In the genomic region with DNA sequence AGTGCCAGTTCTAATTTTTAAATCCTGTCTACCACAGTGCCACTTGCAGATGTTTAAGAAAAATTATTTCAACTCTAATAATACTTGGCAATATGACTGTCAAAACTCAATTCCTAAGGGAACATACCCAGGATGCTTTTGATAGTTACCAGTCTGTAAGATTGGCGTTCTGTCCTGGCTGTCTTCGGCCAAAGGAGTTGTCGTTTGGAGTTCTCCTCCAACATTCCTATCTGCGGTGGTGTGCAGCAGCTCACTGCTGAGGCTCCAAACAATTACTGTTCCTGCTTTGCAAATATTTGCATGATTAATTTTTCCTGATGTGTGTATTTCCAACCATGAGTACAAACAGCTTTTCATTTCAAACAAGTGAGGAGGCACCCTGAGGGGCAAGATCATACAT, we compare ENCODE assay signal across 24 cellular contexts.
A peak's percentile ranks its signal among the peaks of the same experiment; 100 is the strongest.
DNase-seq lines count a peak whose midpoint lies in the region; ATAC-seq and TF ChIP-seq lines count a peak whose summit lies in the region.
"Had no signal": no experiment of that assay in that cellular context is flagged by ENCODE, and none has a peak within 500 bp of the region (broad histone marks: within the 10 kb centered on the region; RNA-seq: fewer than 3 reads in every experiment).

No MANE protein-coding gene starts in this region.

- no peak overlapping the region for H3K27ac ChIP-seq in osteoblast (ENCODE audit: low read depth, low read length)
- no peak overlapping the region for H3K27ac ChIP-seq in WERI-Rb-1
- H3K27ac ChIP-seq: HL-60, KMS-11 had no signal

- TF ChIP-seq CTCF in AG10803 (conservative IDR thresholded peaks at IDR 0.05; ENCODE audit: low read length) (no peak), osteoblast (IDR thresholded peaks at IDR 0.05; ENCODE audit: extremely low read depth, low read depth, low read length) (no peak), WERI-Rb-1 (IDR thresholded peaks at IDR 0.05; ENCODE audit: low read depth, low read length) (no peak), mesothelial cell of epicardium (IDR thresholded peaks at IDR 0.05; ENCODE audit: unreplicated experiment) (no peak)

- H3K36me3 Mint-ChIP-seq in mesothelial cell of epicardium, result no peaks in the 10 kb centered on the region
- H3K36me3 Mint-ChIP-seq: CD14-positive monocyte, IgD-negative memory B cell had no signal

- H3K9me3 Mint-ChIP-seq in mesothelial cell of epicardium, result peaks cover 23% of the 10 kb centered on the region

- H3K27me3 Mint-ChIP-seq in mesothelial cell of epicardium (ENCODE audit: low read depth), result no peaks in the 10 kb centered on the region
- H3K27me3 Mint-ChIP-seq: B cell, IgD-negative memory B cell had no signal

- peak; percentile 23 for DNase-seq in AG10803 (ENCODE audit: low read depth)
- DNase-seq in NCI-H1048 (lab: John Stamatoyannopoulos, UW), result peak; percentile 18
- peak; percentile 6 for DNase-seq in osteoblast (ENCODE audit: insufficient read length, low spot score, missing footprints)
- DNase-seq in WERI-Rb-1, result no peak
- DNase-seq in mesothelial cell of epicardium (ENCODE audit: low spot score in 2 of 2, unreplicated experiment in 2 of 2), result no peak
- DNase-seq: Calu3, DMS79 treated with DMSO at 0.1 percent for 48 hours, GF-D8, H7, NCI-H1092 treated with DMSO at 0.1 percent for 48 hours, NCI-H1436 treated with DMSO at 0.1 percent for 48 hours, NCI-H187 treated with DMSO at 0.1 percent for 48 hours, NCI-H2171 treated with DMSO at 0.1 percent for 48 hours, NCI-H524, RPMI8226, SHP77, SW 1271 had no signal

- H3K4me1 Mint-ChIP-seq in mesothelial cell of epicardium, result peaks cover 13% of the 10 kb centered on the region
- H3K4me1 Mint-ChIP-seq: B cell, CD14-positive monocyte, IgD-negative memory B cell had no signal

- no peaks in the 10 kb centered on the region for H4K20me1 ChIP-seq in osteoblast (ENCODE audit: insufficient read depth, low read length)

- no peaks in the 10 kb centered on the region for H3K9me3 ChIP-seq in osteoblast (ENCODE audit: low read depth, low read length)
- H3K9me3 ChIP-seq in WERI-Rb-1 (ENCODE audit: severe bottlenecking), result no peaks in the 10 kb centered on the region

- H3K27me3 ChIP-seq in osteoblast (ENCODE audit: insufficient read depth, low read length), result no peaks in the 10 kb centered on the region
- no peaks in the 10 kb centered on the region for H3K27me3 ChIP-seq in WERI-Rb-1 (ENCODE audit: insufficient read depth, low read depth, severe bottlenecking)

- H3K36me3 ChIP-seq in osteoblast (ENCODE audit: insufficient read depth, low read length) (no peaks in the 10 kb centered on the region), WERI-Rb-1 (no peaks in the 10 kb centered on the region)

- H3K4me3 ChIP-seq in AG10803 (ENCODE audit: low read length) (no peak overlapping the region), osteoblast (ENCODE audit: insufficient read depth, low read length) (no peak overlapping the region), WERI-Rb-1 (ENCODE audit: low read depth, low read length) (no peak overlapping the region)

- peaks cover 8% of the 10 kb centered on the region for H3K4me1 ChIP-seq in osteoblast (ENCODE audit: insufficient read depth, low read length)

- H3K4me2 ChIP-seq in osteoblast (ENCODE audit: insufficient read depth, low read length), result no peak overlapping the region
- H3K4me2 ChIP-seq: KMS-11 had no signal

- H3K79me2 ChIP-seq in osteoblast (ENCODE audit: insufficient read depth, low read length), result no peaks in the 10 kb centered on the region

- no peak overlapping the region for H3K4me3 Mint-ChIP-seq in mesothelial cell of epicardium
- H3K4me3 Mint-ChIP-seq: B cell, CD14-positive monocyte, IgD-negative memory B cell had no signal

- no peak overlapping the region for H3K27ac Mint-ChIP-seq in mesothelial cell of epicardium
- H3K27ac Mint-ChIP-seq: B cell, CD14-positive monocyte, IgD-negative memory B cell had no signal

- no peak overlapping the region for H2AFZ ChIP-seq in osteoblast (ENCODE audit: low read length)

- ATAC-seq in SK-N-SH treated with all-trans-retinoic acid at 6 μM for 48 hours (peak; percentile 64), GM18873 (IDR thresholded peaks at IDR 0.05; ENCODE audit: low FRiP score, unreplicated experiment) (no peak)

TF ChIP-seq in SK-N-SH treated with all-trans-retinoic acid at 6 μM for 48 hours, 23 proteins besides CTCF, POLR2A, EP300 and RAD21 (continues in another document):
- no peak for TF ChIP-seq ZFP3 (CRISPR knock-in tag; IDR thresholded peaks at IDR 0.05)
- no peak for TF ChIP-seq ZC3H10 (CRISPR knock-in tag; IDR thresholded peaks at IDR 0.05)
- no peak for TF ChIP-seq ZNF8 (CRISPR knock-in tag; IDR thresholded peaks at IDR 0.05)
- TF ChIP-seq GLIS3 (CRISPR knock-in tag; IDR thresholded peaks at IDR 0.05), result no peak
- TF ChIP-seq, protein P1, sequence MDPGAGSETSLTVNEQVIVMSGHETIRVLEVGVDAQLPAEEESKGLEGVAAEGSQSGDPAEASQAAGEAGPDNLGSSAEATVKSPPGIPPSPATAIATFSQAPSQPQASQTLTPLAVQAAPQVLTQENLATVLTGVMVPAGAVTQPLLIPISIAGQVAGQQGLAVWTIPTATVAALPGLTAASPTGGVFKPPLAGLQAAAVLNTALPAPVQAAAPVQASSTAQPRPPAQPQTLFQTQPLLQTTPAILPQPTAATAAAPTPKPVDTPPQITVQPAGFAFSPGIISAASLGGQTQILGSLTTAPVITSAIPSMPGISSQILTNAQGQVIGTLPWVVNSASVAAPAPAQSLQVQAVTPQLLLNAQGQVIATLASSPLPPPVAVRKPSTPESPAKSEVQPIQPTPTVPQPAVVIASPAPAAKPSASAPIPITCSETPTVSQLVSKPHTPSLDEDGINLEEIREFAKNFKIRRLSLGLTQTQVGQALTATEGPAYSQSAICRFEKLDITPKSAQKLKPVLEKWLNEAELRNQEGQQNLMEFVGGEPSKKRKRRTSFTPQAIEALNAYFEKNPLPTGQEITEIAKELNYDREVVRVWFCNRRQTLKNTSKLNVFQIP (CRISPR knock-in tag; IDR thresholded peaks at IDR 0.05; ENCODE audit: borderline replicate concordance, low read depth), result no peak
- TF ChIP-seq BACH2 (CRISPR knock-in tag; IDR thresholded peaks at IDR 0.05; ENCODE audit: borderline replicate concordance), result no peak
- no peak for TF ChIP-seq CSDC2 (CRISPR knock-in tag; IDR thresholded peaks at IDR 0.05)
- TF ChIP-seq ZNF70 (CRISPR knock-in tag; IDR thresholded peaks at IDR 0.05), result no peak
- TF ChIP-seq OSR1 (CRISPR knock-in tag; IDR thresholded peaks at IDR 0.05), result no peak
- no peak for TF ChIP-seq ZNF565 (CRISPR knock-in tag; conservative IDR thresholded peaks at IDR 0.05; ENCODE audit: low read depth)
- TF ChIP-seq, protein P2, sequence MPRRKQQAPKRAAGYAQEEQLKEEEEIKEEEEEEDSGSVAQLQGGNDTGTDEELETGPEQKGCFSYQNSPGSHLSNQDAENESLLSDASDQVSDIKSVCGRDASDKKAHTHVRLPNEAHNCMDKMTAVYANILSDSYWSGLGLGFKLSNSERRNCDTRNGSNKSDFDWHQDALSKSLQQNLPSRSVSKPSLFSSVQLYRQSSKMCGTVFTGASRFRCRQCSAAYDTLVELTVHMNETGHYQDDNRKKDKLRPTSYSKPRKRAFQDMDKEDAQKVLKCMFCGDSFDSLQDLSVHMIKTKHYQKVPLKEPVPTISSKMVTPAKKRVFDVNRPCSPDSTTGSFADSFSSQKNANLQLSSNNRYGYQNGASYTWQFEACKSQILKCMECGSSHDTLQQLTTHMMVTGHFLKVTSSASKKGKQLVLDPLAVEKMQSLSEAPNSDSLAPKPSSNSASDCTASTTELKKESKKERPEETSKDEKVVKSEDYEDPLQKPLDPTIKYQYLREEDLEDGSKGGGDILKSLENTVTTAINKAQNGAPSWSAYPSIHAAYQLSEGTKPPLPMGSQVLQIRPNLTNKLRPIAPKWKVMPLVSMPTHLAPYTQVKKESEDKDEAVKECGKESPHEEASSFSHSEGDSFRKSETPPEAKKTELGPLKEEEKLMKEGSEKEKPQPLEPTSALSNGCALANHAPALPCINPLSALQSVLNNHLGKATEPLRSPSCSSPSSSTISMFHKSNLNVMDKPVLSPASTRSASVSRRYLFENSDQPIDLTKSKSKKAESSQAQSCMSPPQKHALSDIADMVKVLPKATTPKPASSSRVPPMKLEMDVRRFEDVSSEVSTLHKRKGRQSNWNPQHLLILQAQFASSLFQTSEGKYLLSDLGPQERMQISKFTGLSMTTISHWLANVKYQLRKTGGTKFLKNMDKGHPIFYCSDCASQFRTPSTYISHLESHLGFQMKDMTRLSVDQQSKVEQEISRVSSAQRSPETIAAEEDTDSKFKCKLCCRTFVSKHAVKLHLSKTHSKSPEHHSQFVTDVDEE (CRISPR knock-in tag; IDR thresholded peaks at IDR 0.05), result no peak
- TF ChIP-seq SNAI2 (CRISPR knock-in tag; IDR thresholded peaks at IDR 0.05), result no peak
- TF ChIP-seq, protein P3, sequence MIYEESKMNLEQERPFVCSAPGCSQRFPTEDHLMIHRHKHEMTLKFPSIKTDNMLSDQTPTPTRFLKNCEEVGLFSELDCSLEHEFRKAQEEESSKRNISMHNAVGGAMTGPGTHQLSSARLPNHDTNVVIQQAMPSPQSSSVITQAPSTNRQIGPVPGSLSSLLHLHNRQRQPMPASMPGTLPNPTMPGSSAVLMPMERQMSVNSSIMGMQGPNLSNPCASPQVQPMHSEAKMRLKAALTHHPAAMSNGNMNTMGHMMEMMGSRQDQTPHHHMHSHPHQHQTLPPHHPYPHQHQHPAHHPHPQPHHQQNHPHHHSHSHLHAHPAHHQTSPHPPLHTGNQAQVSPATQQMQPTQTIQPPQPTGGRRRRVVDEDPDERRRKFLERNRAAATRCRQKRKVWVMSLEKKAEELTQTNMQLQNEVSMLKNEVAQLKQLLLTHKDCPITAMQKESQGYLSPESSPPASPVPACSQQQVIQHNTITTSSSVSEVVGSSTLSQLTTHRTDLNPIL (CRISPR knock-in tag; IDR thresholded peaks at IDR 0.05; ENCODE audit: low read depth), result no peak
- TF ChIP-seq, protein P4, sequence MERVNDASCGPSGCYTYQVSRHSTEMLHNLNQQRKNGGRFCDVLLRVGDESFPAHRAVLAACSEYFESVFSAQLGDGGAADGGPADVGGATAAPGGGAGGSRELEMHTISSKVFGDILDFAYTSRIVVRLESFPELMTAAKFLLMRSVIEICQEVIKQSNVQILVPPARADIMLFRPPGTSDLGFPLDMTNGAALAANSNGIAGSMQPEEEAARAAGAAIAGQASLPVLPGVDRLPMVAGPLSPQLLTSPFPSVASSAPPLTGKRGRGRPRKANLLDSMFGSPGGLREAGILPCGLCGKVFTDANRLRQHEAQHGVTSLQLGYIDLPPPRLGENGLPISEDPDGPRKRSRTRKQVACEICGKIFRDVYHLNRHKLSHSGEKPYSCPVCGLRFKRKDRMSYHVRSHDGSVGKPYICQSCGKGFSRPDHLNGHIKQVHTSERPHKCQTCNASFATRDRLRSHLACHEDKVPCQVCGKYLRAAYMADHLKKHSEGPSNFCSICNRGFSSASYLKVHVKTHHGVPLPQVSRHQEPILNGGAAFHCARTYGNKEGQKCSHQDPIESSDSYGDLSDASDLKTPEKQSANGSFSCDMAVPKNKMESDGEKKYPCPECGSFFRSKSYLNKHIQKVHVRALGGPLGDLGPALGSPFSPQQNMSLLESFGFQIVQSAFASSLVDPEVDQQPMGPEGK (CRISPR knock-in tag; IDR thresholded peaks at IDR 0.05; ENCODE audit: borderline replicate concordance), result no peak
- no peak for TF ChIP-seq TCF4 (CRISPR knock-in tag; IDR thresholded peaks at IDR 0.05; ENCODE audit: borderline replicate concordance)

Comparison
In these comparisons a context has a peak if more than half of its experiments do, and no peak if none do; other contexts are left out.
1. DNase-seq: peak in AG10803 (single experiment), NCI-H1048 (single experiment) and osteoblast (single experiment); none in WERI-Rb-1 (single experiment) and mesothelial cell of epicardium (0 of 2).